12 cellular contexts compared by ENCODE assay signal in the genomic region with DNA sequence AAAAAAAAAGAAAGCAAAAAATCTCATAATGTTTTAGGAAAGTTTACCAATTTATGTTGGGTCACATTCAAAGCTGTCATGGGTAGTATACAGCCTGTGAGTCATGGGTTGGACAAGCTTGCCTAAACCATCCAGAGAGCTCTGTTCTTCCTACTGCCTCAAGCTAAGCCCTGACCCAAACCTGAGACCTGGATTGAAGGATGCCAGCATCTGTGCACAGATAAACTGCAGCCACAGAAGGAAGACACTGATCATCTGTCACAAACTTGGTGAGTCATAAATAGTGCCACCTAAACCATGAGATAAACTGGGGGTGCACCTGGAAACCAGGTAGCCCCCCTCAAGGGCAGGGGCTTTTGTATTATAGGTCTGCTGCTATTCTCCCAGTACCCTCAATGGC. TPM values are rescaled to one million over a fixed set of nuclear protein-coding genes. Genes with fewer than 3 reads are reported as not detected.
A peak's percentile ranks its signal among the peaks of the same experiment; 100 is the strongest.
DNase-seq lines count a peak whose midpoint lies in the region; ATAC-seq and TF ChIP-seq lines count a peak whose summit lies in the region.
"Had no signal": no experiment of that assay in that cellular context is flagged by ENCODE, and none has a peak within 500 bp of the region (broad histone marks: within the 10 kb centered on the region; RNA-seq: fewer than 3 reads in every experiment).

No MANE protein-coding gene starts in this region.

- H3K27ac ChIP-seq in CD4-positive, alpha-beta T cell (ENCODE audit: low read depth, low read length), result no peak overlapping the region
- peak overlapping the region; percentile 99 for H3K27ac ChIP-seq in KMS-11
- H3K27ac ChIP-seq in mesenchymal stem cell (ENCODE audit: low read length, poor library complexity, severe bottlenecking), result no peak overlapping the region

- H3K4me2 ChIP-seq in KMS-11 (peak overlapping the region; percentile 98), mesenchymal stem cell (ENCODE audit: low read length, poor library complexity, severe bottlenecking) (no peak overlapping the region)

- H3K27me3 ChIP-seq in CD4-positive, alpha-beta T cell (ENCODE audit: control insufficient read depth, insufficient read depth, low read length), result no peaks in the 10 kb centered on the region
- H3K27me3 ChIP-seq in KMS-11 (ENCODE audit: insufficient read depth, low read depth) (no peaks in the 10 kb centered on the region), mesenchymal stem cell (ENCODE audit: control insufficient read depth in 1 of 2, insufficient read depth in 1 of 2, low read length in 2 of 2) (no peaks in the 10 kb centered on the region)

- no peak overlapping the region for H4K91ac ChIP-seq in mesenchymal stem cell (ENCODE audit: low read length)

- no peak overlapping the region for H3K4ac ChIP-seq in mesenchymal stem cell (ENCODE audit: low read depth in 1 of 2, low read length in 2 of 2)

- intact Hi-C loops in CD4-positive, alpha-beta T cell (cut with DNase I, micrococcal nuclease), result no loop called here
- intact Hi-C loops in activated T-helper 2 cell treated with anti-CD3 and anti-CD28 coated beads, Interferon-gamma antibody, Interleukin-2, Interleukin-4, amounts not matched to agents 10 μg/mL and 5 μg/mL and 100 μg/mL, durations not matched to agents 14 hours and 24 hours and 36 hours (cut with micrococcal nuclease), result loop anchor here (10.0 kb wide), 2 partner anchors 390 to 650 kb away; a partner anchor contains a TSS
- intact Hi-C loops in sciatic nerve (cut with DNase I), result no loop called here

- no peak for DNase-seq in CD4-positive, alpha-beta T cell
- DNase-seq in activated T-helper 2 cell treated with anti-CD3 and anti-CD28 coated beads, Interferon-gamma antibody, Interleukin-2, Interleukin-4, amounts not matched to agents 10 μg/mL and 5 μg/mL and 100 μg/mL, durations not matched to agents 14 hours and 24 hours and 36 hours (ENCODE audit: low spot score), result peak; percentile 9
- DNase-seq in mesenchymal stem cell, result peak; percentile 24
- no peak for DNase-seq in sciatic nerve (ENCODE audit: low spot score)
- no peak for DNase-seq in epidermal melanocyte (ENCODE audit: insufficient read length, low spot score)
- DNase-seq in NCI-H1105 treated with DMSO at 0.1 percent for 48 hours (lab: John Stamatoyannopoulos, UW), result no peak
- DNase-seq: naive thymus-derived CD8-positive, alpha-beta T cell; NCI-H345 had no signal

- H4K20me1 ChIP-seq in KMS-11 (ENCODE audit: insufficient read depth), result no peaks in the 10 kb centered on the region

- no peaks in the 10 kb centered on the region for H3K27me3 Mint-ChIP-seq in CD4-positive, alpha-beta T cell
- H3K27me3 Mint-ChIP-seq in activated T-helper 2 cell treated with anti-CD3 and anti-CD28 coated beads, Interferon-gamma antibody, Interleukin-2, Interleukin-4, amounts not matched to agents 10 μg/mL and 5 μg/mL and 100 μg/mL, durations not matched to agents 14 hours and 24 hours and 36 hours (ENCODE audit: low read depth), result no peaks in the 10 kb centered on the region
- H3K27me3 Mint-ChIP-seq: naive thymus-derived CD8-positive, alpha-beta T cell had no signal

- H2AK5ac ChIP-seq in mesenchymal stem cell (ENCODE audit: low read length, severe bottlenecking), result no peak overlapping the region

- H3K36me3 ChIP-seq in KMS-11 (ENCODE audit: insufficient read depth) (no peaks in the 10 kb centered on the region), mesenchymal stem cell (ENCODE audit: control insufficient read depth in 1 of 2, insufficient read depth in 2 of 2, low read depth in 1 of 2, low read length in 2 of 2) (no peaks in the 10 kb centered on the region)

- peaks cover 69% of the 10 kb centered on the region for H3K4me1 ChIP-seq in KMS-11 (ENCODE audit: low read depth, poor library complexity, severe bottlenecking)
- peaks cover 12% of the 10 kb centered on the region for H3K4me1 ChIP-seq in mesenchymal stem cell (ENCODE audit: control insufficient read depth, insufficient read depth, low read depth, low read length)

- no peak overlapping the region for H2BK5ac ChIP-seq in mesenchymal stem cell (ENCODE audit: low read depth, low read length, poor library complexity, severe bottlenecking)

- H3K9me3 Mint-ChIP-seq in CD4-positive, alpha-beta T cell, result no peaks in the 10 kb centered on the region
- peaks cover 16% of the 10 kb centered on the region for H3K9me3 Mint-ChIP-seq in activated T-helper 2 cell treated with anti-CD3 and anti-CD28 coated beads, Interferon-gamma antibody, Interleukin-2, Interleukin-4, amounts not matched to agents 10 μg/mL and 5 μg/mL and 100 μg/mL, durations not matched to agents 14 hours and 24 hours and 36 hours

- H3K4me3 Mint-ChIP-seq in CD4-positive, alpha-beta T cell, result peak overlapping the region; percentile 34
- peak overlapping the region; percentile 40 for H3K4me3 Mint-ChIP-seq in activated T-helper 2 cell treated with anti-CD3 and anti-CD28 coated beads, Interferon-gamma antibody, Interleukin-2, Interleukin-4, amounts not matched to agents 10 μg/mL and 5 μg/mL and 100 μg/mL, durations not matched to agents 14 hours and 24 hours and 36 hours (ENCODE audit: low read depth)

- H3K9ac ChIP-seq in KMS-11 (peak overlapping the region; percentile 82; the same call in 1 of the 2 replicates), mesenchymal stem cell (ENCODE audit: low read length) (peak overlapping the region; percentile 74)

- H3K4me1 Mint-ChIP-seq in CD4-positive, alpha-beta T cell (ENCODE audit: low read depth), result peaks cover 63% of the 10 kb centered on the region
- peaks cover 78% of the 10 kb centered on the region for H3K4me1 Mint-ChIP-seq in activated T-helper 2 cell treated with anti-CD3 and anti-CD28 coated beads, Interferon-gamma antibody, Interleukin-2, Interleukin-4, amounts not matched to agents 10 μg/mL and 5 μg/mL and 100 μg/mL, durations not matched to agents 14 hours and 24 hours and 36 hours (ENCODE audit: low read depth)

- H2BK15ac ChIP-seq in mesenchymal stem cell (ENCODE audit: low read depth, poor library complexity, severe bottlenecking), result no peak overlapping the region

- H4K8ac ChIP-seq in mesenchymal stem cell (ENCODE audit: low read length), result no peak overlapping the region

- CTCF ChIA-PET in CD4-positive, alpha-beta T cell (lab: Charles Lee), result interaction anchor here (0.6 kb wide), 1 partner anchor 39 kb away, joined by 5 read pairs; no protein-coding TSS in a partner anchor

- H3K27ac Mint-ChIP-seq in CD4-positive, alpha-beta T cell, result peak overlapping the region; percentile 81
- peak overlapping the region; percentile 99 for H3K27ac Mint-ChIP-seq in activated T-helper 2 cell treated with anti-CD3 and anti-CD28 coated beads, Interferon-gamma antibody, Interleukin-2, Interleukin-4, amounts not matched to agents 10 μg/mL and 5 μg/mL and 100 μg/mL, durations not matched to agents 14 hours and 24 hours and 36 hours

- H3K79me1 ChIP-seq in mesenchymal stem cell (replicated peaks; ENCODE audit: low read length, poor library complexity, severe bottlenecking), result no peaks in the 10 kb centered on the region

- TF ChIP-seq CTCF in CD4-positive, alpha-beta T cell (IDR thresholded peaks at IDR 0.05), result no peak
- TF ChIP-seq CTCF in KMS-11 (conservative IDR thresholded peaks at IDR 0.05; ENCODE audit: low read depth, low read length), result no peak

- H2BK120ac ChIP-seq in mesenchymal stem cell (ENCODE audit: low read depth, low read length), result no peak overlapping the region

- no peaks in the 10 kb centered on the region for H3K36me3 Mint-ChIP-seq in CD4-positive, alpha-beta T cell (ENCODE audit: low read depth)
- H3K36me3 Mint-ChIP-seq in activated T-helper 2 cell treated with anti-CD3 and anti-CD28 coated beads, Interferon-gamma antibody, Interleukin-2, Interleukin-4, amounts not matched to agents 10 μg/mL and 5 μg/mL and 100 μg/mL, durations not matched to agents 14 hours and 24 hours and 36 hours (ENCODE audit: low read depth), result peaks cover 38% of the 10 kb centered on the region

- H2BK12ac ChIP-seq in mesenchymal stem cell (ENCODE audit: low read length in 2 of 2), result peak overlapping the region in 1 of 2 experiments; percentile 46

- H2AFZ ChIP-seq in KMS-11 (ENCODE audit: low read depth) (peak overlapping the region; percentile 76; the same call in 1 of the 2 replicates), mesenchymal stem cell (ENCODE audit: low read depth, low read length) (no peak overlapping the region)

- POLR2A ChIA-PET in CD4-positive, alpha-beta T cell (lab: Charles Lee), result no interaction called here

- no peak overlapping the region for H3K23ac ChIP-seq in mesenchymal stem cell (ENCODE audit: low read length in 2 of 2)

- no peaks in the 10 kb centered on the region for H3K79me2 ChIP-seq in KMS-11 (ENCODE audit: insufficient read depth, low read depth)

- no peak overlapping the region for H3K14ac ChIP-seq in mesenchymal stem cell (ENCODE audit: low read length in 2 of 2)

- H3K9me3 ChIP-seq in CD4-positive, alpha-beta T cell (ENCODE audit: control insufficient read depth, low read length), result no peaks in the 10 kb centered on the region
- no peaks in the 10 kb centered on the region for H3K9me3 ChIP-seq in mesenchymal stem cell (ENCODE audit: control insufficient read depth, low read length)

- H3K4me3 ChIP-seq in KMS-11 (IDR thresholded peaks at IDR 0.05; ENCODE audit: insufficient read depth, low read depth, low read length), result no peak overlapping the region
- H3K4me3 ChIP-seq in mesenchymal stem cell (ENCODE audit: insufficient read depth in 1 of 2, low read depth in 1 of 2, low read length in 2 of 2), result no peak overlapping the region
- H3K4me3 ChIP-seq: skin epidermis had no signal

- H3K18ac ChIP-seq in mesenchymal stem cell (ENCODE audit: low read depth in 1 of 2, low read length in 2 of 2), result no peak overlapping the region

- no peak for ATAC-seq in CD4-positive, alpha-beta T cell (ENCODE audit: poor library complexity)
- ATAC-seq in sciatic nerve, result no peak

RNA-seq across cellular contexts. Expression of a gene that starts 31.0 kb away (rescaled TPM):
- not detected for total RNA-seq in CD4-positive, alpha-beta T cell
- 764 and 772 TPM in 2 replicates for total RNA-seq in activated T-helper 2 cell treated with anti-CD3 and anti-CD28 coated beads, Interferon-gamma antibody, Interleukin-2, Interleukin-4, amounts not matched to agents 10 μg/mL and 5 μg/mL and 100 μg/mL, durations not matched to agents 14 hours and 24 hours and 36 hours
- polyA plus RNA-seq in mesenchymal stem cell (2013, experiment 1 of 2), result not detected
- polyA plus RNA-seq in mesenchymal stem cell (2013, experiment 2 of 2), result not detected
- not detected for total RNA-seq in sciatic nerve
- total RNA-seq: endothelial cell of umbilical vein; naive thymus-derived CD8-positive, alpha-beta T cell; SK-MEL-5 had no signal
- polyA plus RNA-seq: endothelial cell of umbilical vein; naive thymus-derived CD8-positive, alpha-beta T cell had no signal

RNA-seq across cellular contexts. Expression of a gene that starts 44.1 kb away (rescaled TPM):
- total RNA-seq in CD4-positive, alpha-beta T cell, result not detected
- 140 and 142 TPM in 2 replicates for total RNA-seq in activated T-helper 2 cell treated with anti-CD3 and anti-CD28 coated beads, Interferon-gamma antibody, Interleukin-2, Interleukin-4, amounts not matched to agents 10 μg/mL and 5 μg/mL and 100 μg/mL, durations not matched to agents 14 hours and 24 hours and 36 hours
- polyA plus RNA-seq in mesenchymal stem cell (2013, experiment 1 of 2), result not detected
- polyA plus RNA-seq in mesenchymal stem cell (2013, experiment 2 of 2), result not detected
- total RNA-seq in sciatic nerve, result not detected
- total RNA-seq: endothelial cell of umbilical vein; naive thymus-derived CD8-positive, alpha-beta T cell; SK-MEL-5 had no signal
- polyA plus RNA-seq: endothelial cell of umbilical vein; naive thymus-derived CD8-positive, alpha-beta T cell had no signal

Comparison
In these comparisons a context has a peak if more than half of its experiments do, and no peak if none do; other contexts are left out.
1. DNase-seq: peak in activated T-helper 2 cell treated with anti-CD3 and anti-CD28 coated beads, Interferon-gamma antibody, Interleukin-2, Interleukin-4, amounts not matched to agents 10 μg/mL and 5 μg/mL and 100 μg/mL, durations not matched to agents 14 hours and 24 hours and 36 hours (single experiment) and mesenchymal stem cell (single experiment); none in CD4-positive, alpha-beta T cell (0 of 10), sciatic nerve (single experiment), epidermal melanocyte (single experiment) and NCI-H1105 treated with DMSO at 0.1 percent for 48 hours (single experiment).
2. RNA of a gene that starts 31.0 kb away (total RNA-seq): 764 to 772 TPM in activated T-helper 2 cell treated with anti-CD3 and anti-CD28 coated beads, Interferon-gamma antibody, Interleukin-2, Interleukin-4, amounts not matched to agents 10 μg/mL and 5 μg/mL and 100 μg/mL, durations not matched to agents 14 hours and 24 hours and 36 hours; not detected in CD4-positive, alpha-beta T cell and not detected in sciatic nerve (single experiment); every median in the first group is over 100 times any median in the second.
3. RNA of a gene that starts 44.1 kb away (total RNA-seq): 140 to 142 TPM in activated T-helper 2 cell treated with anti-CD3 and anti-CD28 coated beads, Interferon-gamma antibody, Interleukin-2, Interleukin-4, amounts not matched to agents 10 μg/mL and 5 μg/mL and 100 μg/mL, durations not matched to agents 14 hours and 24 hours and 36 hours; not detected in CD4-positive, alpha-beta T cell and not detected in sciatic nerve (single experiment); every median in the first group is over 100 times any median in the second.